14 cellular contexts compared by ENCODE assay signal in the genomic region with DNA sequence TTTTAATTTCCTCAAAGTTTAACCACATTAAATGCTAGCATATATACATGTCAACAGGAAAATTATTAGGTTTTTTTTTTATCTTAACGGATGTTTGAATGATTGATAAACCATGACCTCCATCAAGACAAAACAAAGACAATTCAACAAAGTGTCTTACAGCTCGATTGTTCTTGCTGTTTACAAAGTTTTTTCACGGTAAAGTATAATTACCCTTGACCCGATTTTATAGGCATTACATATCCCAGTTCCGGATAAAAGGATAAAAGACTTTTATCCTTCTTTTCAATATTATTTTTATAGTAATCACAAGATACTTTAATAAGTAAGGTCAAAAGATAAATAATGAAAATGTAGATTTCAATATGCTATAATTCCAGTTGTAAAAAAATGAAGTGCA.
DNase-seq lines count a peak whose midpoint lies in the region; ATAC-seq and TF ChIP-seq lines count a peak whose summit lies in the region.
"Had no signal": no experiment of that assay in that cellular context is flagged by ENCODE, and none has a peak within 500 bp of the region (broad histone marks: within the 10 kb centered on the region; RNA-seq: fewer than 3 reads in every experiment).

No MANE protein-coding gene starts in this region.

- DNase-seq in DMS53 (lab: John Stamatoyannopoulos, UW) (peak; percentile 26), DMS53 treated with DMSO at 0.1 percent for 48 hours (lab: John Stamatoyannopoulos, UW; ENCODE audit: unreplicated experiment) (no peak), SJCRH30 (peak in 1 of 2 experiments; percentile 47), gastrocnemius medialis (no peak), heart left ventricle (no peak), HCEC 1CT (no peak)
- DNase-seq in naive thymus-derived CD4-positive, alpha-beta T cell: no peak
- DNase-seq: CD4-positive, alpha-beta memory T cell; GDM1; H9 had no signal

- no peak overlapping the region for H3K4me3 Mint-ChIP-seq in naive thymus-derived CD4-positive, alpha-beta T cell
- H3K4me3 Mint-ChIP-seq: CD14-positive monocyte; CD4-positive, alpha-beta memory T cell; H9 had no signal

- TF ChIP-seq CTCF in gastrocnemius medialis (IDR thresholded peaks at IDR 0.05 in 4 of 5, conservative IDR thresholded peaks at IDR 0.05 in 1 of 5) (no peak), heart left ventricle (IDR thresholded peaks at IDR 0.05) (no peak)

- peaks cover 18% of the 10 kb centered on the region for H3K4me1 ChIP-seq in SJCRH30
- peaks cover 43 to 51% of the 10 kb centered on the region in 2 donors for H3K4me1 ChIP-seq in gastrocnemius medialis
- peaks cover 0 to 6% (median 0%) of the 10 kb centered on the region in 12 donors for H3K4me1 ChIP-seq in heart left ventricle
- no peaks in the 10 kb centered on the region for H3K4me1 ChIP-seq in naive thymus-derived CD4-positive, alpha-beta T cell (ENCODE audit: control insufficient read depth in 2 of 2, insufficient read depth in 2 of 2, low read length in 2 of 2)

- ATAC-seq in gastrocnemius medialis (no peak), heart left ventricle (no peak)
- ATAC-seq in naive thymus-derived CD4-positive, alpha-beta T cell: no peak

- H3K4me3 ChIP-seq in SJCRH30 (peak overlapping the region; percentile 8), gastrocnemius medialis (peak overlapping the region; percentile 10 to 44 (median 38)), heart left ventricle (no peak overlapping the region)
- H3K4me3 ChIP-seq in naive thymus-derived CD4-positive, alpha-beta T cell (ENCODE audit: low read length): no peak overlapping the region
- H3K4me3 ChIP-seq: BLaER1 had no signal

- H3K27me3 ChIP-seq in SJCRH30: no peaks in the 10 kb centered on the region
- no peaks in the 10 kb centered on the region for H3K27me3 ChIP-seq in gastrocnemius medialis
- no peaks in the 10 kb centered on the region for H3K27me3 ChIP-seq in heart left ventricle
- no peaks in the 10 kb centered on the region for H3K27me3 ChIP-seq in naive thymus-derived CD4-positive, alpha-beta T cell (ENCODE audit: control insufficient read depth in 2 of 2, insufficient read depth in 2 of 2, low read length in 2 of 2)
- H3K27me3 ChIP-seq: BLaER1 had no signal

- POLR2A ChIA-PET in naive thymus-derived CD4-positive, alpha-beta T cell (lab: Charles Lee): no interaction called here

- H3K36me3 ChIP-seq in SJCRH30 (no peaks in the 10 kb centered on the region), gastrocnemius medialis (no peaks in the 10 kb centered on the region), heart left ventricle (no peaks in the 10 kb centered on the region)
- no peaks in the 10 kb centered on the region for H3K36me3 ChIP-seq in naive thymus-derived CD4-positive, alpha-beta T cell (ENCODE audit: control insufficient read depth in 2 of 3, insufficient read depth in 3 of 3, low read length in 3 of 3)
- H3K36me3 ChIP-seq: BLaER1 had no signal

- intact Hi-C loops in gastrocnemius medialis (cut with DNase I; ENCODE audit: low total_unique reads) (no loop called here), heart left ventricle (cut with DNase I) (no loop called here)
- intact Hi-C loops in naive thymus-derived CD4-positive, alpha-beta T cell (cut with micrococcal nuclease): no loop called here

- no peak for TF ChIP-seq POLR2A in gastrocnemius medialis (IDR thresholded peaks at IDR 0.05)
- TF ChIP-seq POLR2A in heart left ventricle (IDR thresholded peaks at IDR 0.05): no peak

- in situ Hi-C loops in gastrocnemius medialis (cut with MboI; ENCODE audit: low sequenced_read_pairs in 4 of 4): no loop called here

- H3K9me3 Mint-ChIP-seq in naive thymus-derived CD4-positive, alpha-beta T cell: no peaks in the 10 kb centered on the region
- H3K9me3 Mint-ChIP-seq: CD14-positive monocyte, H9 had no signal

- peaks cover 0 to 3% (median 0%) of the 10 kb centered on the region in 7 donors for H3K4me1 Mint-ChIP-seq in naive thymus-derived CD4-positive, alpha-beta T cell
- H3K4me1 Mint-ChIP-seq: CD14-positive monocyte, H9 had no signal

- no peak overlapping the region for H3K27ac Mint-ChIP-seq in naive thymus-derived CD4-positive, alpha-beta T cell
- H3K27ac Mint-ChIP-seq: CD14-positive monocyte; CD4-positive, alpha-beta memory T cell; H9 had no signal

- no peaks in the 10 kb centered on the region for H3K36me3 Mint-ChIP-seq in naive thymus-derived CD4-positive, alpha-beta T cell
- H3K36me3 Mint-ChIP-seq: CD14-positive monocyte; CD4-positive, alpha-beta memory T cell had no signal

- CTCF ChIA-PET in naive thymus-derived CD4-positive, alpha-beta T cell (lab: Charles Lee): no interaction called here

- H3K9me3 ChIP-seq in SJCRH30 (replicated peaks): no peaks in the 10 kb centered on the region
- no peaks in the 10 kb centered on the region for H3K9me3 ChIP-seq in gastrocnemius medialis
- no peaks in the 10 kb centered on the region for H3K9me3 ChIP-seq in heart left ventricle
- H3K9me3 ChIP-seq in naive thymus-derived CD4-positive, alpha-beta T cell (ENCODE audit: control insufficient read depth in 2 of 3, low read length in 3 of 3): no peaks in the 10 kb centered on the region
- H3K9me3 ChIP-seq: BLaER1 had no signal

- WGBS in heart left ventricle, 4 donors: 81 to 85% (median 83%) methylated on average over 5 of the region's 5 CpGs

- H3K27ac ChIP-seq in SJCRH30 (peak overlapping the region; percentile 59), gastrocnemius medialis (peak overlapping the region; percentile 38 to 76 (median 58)), heart left ventricle (no peak overlapping the region)
- H3K27ac ChIP-seq in naive thymus-derived CD4-positive, alpha-beta T cell (ENCODE audit: low read depth, low read length): no peak overlapping the region
- H3K27ac ChIP-seq: 22Rv1, BLaER1, HL-60 had no signal

- peaks cover 14 to 47% (median 35%) of the 10 kb centered on the region in 5 donors for H3K27me3 Mint-ChIP-seq in naive thymus-derived CD4-positive, alpha-beta T cell

Comparison
In these comparisons a context has a peak if more than half of its experiments do, and no peak if none do; other contexts are left out.
1. H3K27ac ChIP-seq: peak in SJCRH30 (single experiment) and gastrocnemius medialis (4 of 4); none in heart left ventricle (0 of 12) and naive thymus-derived CD4-positive, alpha-beta T cell (single experiment).
2. H3K4me3 ChIP-seq: peak in SJCRH30 (single experiment) and gastrocnemius medialis (4 of 4); none in heart left ventricle (0 of 12) and naive thymus-derived CD4-positive, alpha-beta T cell (single experiment).